ENCODE assay signal across 23 cellular contexts in genomic region chr10:79334573-79334972, GRCh38. TPM values are rescaled to one million over a fixed set of nuclear protein-coding genes. Genes with fewer than 3 reads are reported as not detected.
DNase-seq lines count a peak whose midpoint lies in the region; ATAC-seq and TF ChIP-seq lines count a peak whose summit lies in the region.
"Had no signal": no experiment of that assay in that cellular context is flagged by ENCODE, and none has a peak within 500 bp of the region (broad histone marks: within the 10 kb centered on the region; RNA-seq: fewer than 3 reads in every experiment).

No MANE protein-coding gene starts in this region.

- H3F3A ChIP-seq in PC-9 (ENCODE audit: insufficient read depth, low read depth) = peaks cover 36% of the 10 kb centered on the region

- intact Hi-C loops in PC-9 (cut with micrococcal nuclease; ENCODE audit: unreplicated experiment) = no loop called here
- intact Hi-C loops in dendritic cell treated with granulocyte-macrophage colony-stimulating factor and Interleukin-4, amounts not matched to agents 40 ng/mL and 50 ng/mL, for 4 days (cut with micrococcal nuclease) = no loop called here

- H3K9me3 Mint-ChIP-seq in activated naive CD4-positive, alpha-beta T cell treated with anti-CD3 and anti-CD28 coated beads, Interleukin-2, amount 50 U/mL, for 24 hours = no peaks in the 10 kb centered on the region
- H3K9me3 Mint-ChIP-seq in activated naive CD4-positive, alpha-beta T cell treated with anti-CD3 and anti-CD28 coated beads, Interleukin-2, amount 10 ng/mL, durations not matched to agents 7 days and 5 days = peaks cover 3% of the 10 kb centered on the region
- no peaks in the 10 kb centered on the region for H3K9me3 Mint-ChIP-seq in dendritic cell treated with granulocyte-macrophage colony-stimulating factor and Interleukin-4, amounts not matched to agents 40 ng/mL and 50 ng/mL, for 4 days

- H3K27me3 Mint-ChIP-seq in activated naive CD4-positive, alpha-beta T cell treated with anti-CD3 and anti-CD28 coated beads, Interleukin-2, amount 50 U/mL, for 24 hours = no peaks in the 10 kb centered on the region
- H3K27me3 Mint-ChIP-seq in activated naive CD4-positive, alpha-beta T cell treated with anti-CD3 and anti-CD28 coated beads, Interleukin-2, amount 10 ng/mL, durations not matched to agents 7 days and 5 days = peaks cover 16% of the 10 kb centered on the region
- peaks cover 3% of the 10 kb centered on the region for H3K27me3 Mint-ChIP-seq in dendritic cell treated with granulocyte-macrophage colony-stimulating factor and Interleukin-4, amounts not matched to agents 40 ng/mL and 50 ng/mL, for 4 days

- no peaks in the 10 kb centered on the region for H3K9me3 ChIP-seq in PC-9 (ENCODE audit: insufficient read depth, low read depth)
- H3K9me3 ChIP-seq: adrenal gland, colonic mucosa, upper lobe of left lung had no signal

- H3K4me3 ChIP-seq in PC-9 = no peak overlapping the region
- H3K4me3 ChIP-seq: adrenal gland, colonic mucosa, GM12878, SK-N-MC, upper lobe of left lung had no signal

- no peaks in the 10 kb centered on the region for H3K36me3 ChIP-seq in PC-9 (ENCODE audit: low read depth)
- H3K36me3 ChIP-seq: adrenal gland, colonic mucosa, upper lobe of left lung had no signal

- POLR2A ChIA-PET in PC-9 (lab: Charles Lee; ENCODE audit: unreplicated experiment) = no interaction called here

- no TSS peak for BruUV-seq in PC-9 (replicated peaks; lab: Mats Ljungman, UMichigan)

- H3K9me2 ChIP-seq in PC-9 (ENCODE audit: insufficient read depth) = no peaks in the 10 kb centered on the region

- H3K4me2 ChIP-seq in PC-9 = no peak overlapping the region

- H2AFZ ChIP-seq in PC-9 = no peak overlapping the region

- CTCF ChIA-PET in activated naive CD4-positive, alpha-beta T cell treated with anti-CD3 and anti-CD28 coated beads, Interleukin-2, amount 10 ng/mL, durations not matched to agents 7 days and 5 days (lab: Charles Lee) = interaction anchor here (0.6 to 1.9 kb wide), 5 partner anchors 10 to 19 kb away, joined by 3 to 7 read pairs (median 5); no protein-coding TSS in a partner anchor
- CTCF ChIA-PET in PC-9 (lab: Charles Lee) = interaction anchor here (0.5 to 1.0 kb wide), 3 partner anchors 11 to 722 kb away, joined by 3 read pairs; no protein-coding TSS in a partner anchor

- peaks cover 2% of the 10 kb centered on the region for H3K36me3 Mint-ChIP-seq in activated naive CD4-positive, alpha-beta T cell treated with anti-CD3 and anti-CD28 coated beads, Interleukin-2, amount 50 U/mL, for 24 hours
- peaks cover 2% of the 10 kb centered on the region for H3K36me3 Mint-ChIP-seq in activated naive CD4-positive, alpha-beta T cell treated with anti-CD3 and anti-CD28 coated beads, Interleukin-2, amount 10 ng/mL, durations not matched to agents 7 days and 5 days
- H3K36me3 Mint-ChIP-seq in dendritic cell treated with granulocyte-macrophage colony-stimulating factor and Interleukin-4, amounts not matched to agents 40 ng/mL and 50 ng/mL, for 4 days (ENCODE audit: low read depth) = no peaks in the 10 kb centered on the region

- DNase-seq in activated naive CD4-positive, alpha-beta T cell treated with anti-CD3 and anti-CD28 coated beads, Interleukin-2, amount 10 ng/mL, durations not matched to agents 7 days and 5 days = no peak
- no peak for DNase-seq in PC-9
- no peak for DNase-seq in NCI-H187 treated with DMSO at 0.1 percent for 48 hours (lab: John Stamatoyannopoulos, UW)
- no peak for DNase-seq in NCI-H1092 (lab: John Stamatoyannopoulos, UW)
- DNase-seq: Calu3; colonic mucosa; H7; left ventricle myocardium superior; NCI-H1694; NCI-H2171 treated with DMSO at 0.1 percent for 48 hours; NCI-H524 treated with DMSO at 0.1 percent for 48 hours; stimulated activated CD4-positive, alpha-beta T cell treated with anti-CD3 and anti-CD28 coated beads, Interleukin-15, amount 100 ng/mL, for 24 hours; upper lobe of left lung had no signal

- H3K4me1 Mint-ChIP-seq in activated naive CD4-positive, alpha-beta T cell treated with anti-CD3 and anti-CD28 coated beads, Interleukin-2, amount 50 U/mL, for 24 hours = peaks cover 51% of the 10 kb centered on the region
- H3K4me1 Mint-ChIP-seq in activated naive CD4-positive, alpha-beta T cell treated with anti-CD3 and anti-CD28 coated beads, Interleukin-2, amount 10 ng/mL, durations not matched to agents 7 days and 5 days = peaks cover 18% of the 10 kb centered on the region
- peaks cover 43% of the 10 kb centered on the region for H3K4me1 Mint-ChIP-seq in dendritic cell treated with granulocyte-macrophage colony-stimulating factor and Interleukin-4, amounts not matched to agents 40 ng/mL and 50 ng/mL, for 4 days (ENCODE audit: low read depth)

- H3K27ac ChIP-seq in PC-9 (peak overlapping the region; percentile 92), temporal lobe (ENCODE audit: low read depth, low read length) (peak overlapping the region; percentile 94)
- H3K27ac ChIP-seq: colonic mucosa, HL-60, SK-N-MC, upper lobe of left lung, VCaP had no signal

- peaks cover 36% of the 10 kb centered on the region for H3K4me1 ChIP-seq in PC-9 (replicated peaks; ENCODE audit: insufficient read depth)
- H3K4me1 ChIP-seq: colonic mucosa, upper lobe of left lung had no signal

- H4K20me1 ChIP-seq in PC-9 (ENCODE audit: insufficient read depth) = no peaks in the 10 kb centered on the region

- no peak for ATAC-seq in GM18870 (IDR thresholded peaks at IDR 0.05; ENCODE audit: unreplicated experiment)
- ATAC-seq: GM12878, left ventricle myocardium superior had no signal

- no peaks in the 10 kb centered on the region for H3K27me3 ChIP-seq in PC-9 (ENCODE audit: insufficient read depth, low read depth)
- H3K27me3 ChIP-seq: adrenal gland, colonic mucosa, upper lobe of left lung had no signal

- H3K4me3 Mint-ChIP-seq in activated naive CD4-positive, alpha-beta T cell treated with anti-CD3 and anti-CD28 coated beads, Interleukin-2, amount 50 U/mL, for 24 hours = peak overlapping the region; percentile 8
- H3K4me3 Mint-ChIP-seq in activated naive CD4-positive, alpha-beta T cell treated with anti-CD3 and anti-CD28 coated beads, Interleukin-2, amount 10 ng/mL, durations not matched to agents 7 days and 5 days = no peak overlapping the region
- H3K4me3 Mint-ChIP-seq in dendritic cell treated with granulocyte-macrophage colony-stimulating factor and Interleukin-4, amounts not matched to agents 40 ng/mL and 50 ng/mL, for 4 days = no peak overlapping the region
- H3K4me3 Mint-ChIP-seq: neural crest cell had no signal

- no peak for TF ChIP-seq CTCF in PC-9 (conservative IDR thresholded peaks at IDR 0.05)

- no peaks in the 10 kb centered on the region for H3K79me2 ChIP-seq in PC-9 (ENCODE audit: low read depth)

- peak overlapping the region; percentile 86 for H3K27ac Mint-ChIP-seq in activated naive CD4-positive, alpha-beta T cell treated with anti-CD3 and anti-CD28 coated beads, Interleukin-2, amount 50 U/mL, for 24 hours
- no peak overlapping the region for H3K27ac Mint-ChIP-seq in activated naive CD4-positive, alpha-beta T cell treated with anti-CD3 and anti-CD28 coated beads, Interleukin-2, amount 10 ng/mL, durations not matched to agents 7 days and 5 days
- peak overlapping the region; percentile 78 for H3K27ac Mint-ChIP-seq in dendritic cell treated with granulocyte-macrophage colony-stimulating factor and Interleukin-4, amounts not matched to agents 40 ng/mL and 50 ng/mL, for 4 days

RNA-seq across cellular contexts. Expression of gene PPIF, which starts 12.7 kb away (rescaled TPM):
- total RNA-seq in PC-9 (2021) = 171 and 203 TPM in 2 replicates
- 9.8 TPM for total RNA-seq in temporal lobe

Comparison
In these comparisons a context has a peak if more than half of its experiments do, and no peak if none do; other contexts are left out.
1. RNA of gene PPIF, which starts 12.7 kb away (total RNA-seq): 171 to 203 TPM in PC-9; 9.8 TPM in temporal lobe (single experiment); every median in the first group is over 10 times any median in the second.